14 cellular contexts compared by ENCODE assay signal in the genomic region with DNA sequence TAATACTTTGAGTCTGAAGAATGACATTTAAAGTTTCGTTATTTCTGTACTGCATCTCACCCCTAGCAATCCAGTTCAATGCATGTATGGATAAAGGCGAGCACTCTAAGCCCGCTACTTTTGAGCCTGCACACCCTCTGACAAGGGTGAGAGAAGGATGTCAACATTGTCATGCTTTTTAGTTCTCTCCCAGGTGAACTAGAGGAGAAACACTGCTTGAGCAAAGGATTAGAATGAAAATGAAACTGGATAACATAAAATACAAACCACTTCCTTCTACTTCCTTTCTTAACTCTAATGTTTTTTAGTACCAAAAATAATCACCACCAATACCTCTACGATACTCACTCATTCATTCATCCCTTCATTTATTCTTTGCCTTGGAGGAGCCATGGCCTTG.
"Had no signal": no experiment of that assay in that cellular context is flagged by ENCODE, and none has a peak within 500 bp of the region (broad histone marks: within the 10 kb centered on the region; RNA-seq: fewer than 3 reads in every experiment).

No MANE protein-coding gene starts in this region.

- H3K27me3 Mint-ChIP-seq: type B pancreatic cell had no signal

- H3K27me3 ChIP-seq: breast epithelium, heart left ventricle, pancreas, suprapubic skin had no signal

- H3K4me3 ChIP-seq: breast epithelium, heart left ventricle, pancreas, suprapubic skin had no signal

- H3K27ac ChIP-seq: breast epithelium, heart left ventricle, pancreas, suprapubic skin had no signal

- H3K4me3 Mint-ChIP-seq: type B pancreatic cell had no signal

- H3K27ac Mint-ChIP-seq: type B pancreatic cell had no signal

- H3K36me3 ChIP-seq: breast epithelium, heart left ventricle, pancreas, suprapubic skin had no signal

- H3K9me3 ChIP-seq: breast epithelium, heart left ventricle, pancreas, suprapubic skin had no signal

- ATAC-seq: heart left ventricle, left lobe of liver, pancreas had no signal

- H3K4me1 ChIP-seq: breast epithelium, pancreas, suprapubic skin had no signal

- DNase-seq: activated CD8-positive, alpha-beta memory T cell treated with anti-CD3 and anti-CD28 coated beads for 24 hours; activated naive CD4-positive, alpha-beta T cell treated with anti-CD3 and anti-CD28 coated beads, Interleukin-2, amount 50 U/mL, for 16 hours; anterior cingulate cortex; heart left ventricle; mammary epithelial cell; pancreas; stimulated activated CD4-positive, alpha-beta T cell treated with anti-CD3 and anti-CD28 coated beads, Interleukin-2, amount 100 ng/mL, for 48 hours; stimulated activated naive CD4-positive, alpha-beta T cell treated with Interleukin-2 at 50 U/mL for 16 hours; SW 1271; T-helper 9 cell had no signal

- H3K36me3 Mint-ChIP-seq: type B pancreatic cell had no signal
